In the genomic region with DNA sequence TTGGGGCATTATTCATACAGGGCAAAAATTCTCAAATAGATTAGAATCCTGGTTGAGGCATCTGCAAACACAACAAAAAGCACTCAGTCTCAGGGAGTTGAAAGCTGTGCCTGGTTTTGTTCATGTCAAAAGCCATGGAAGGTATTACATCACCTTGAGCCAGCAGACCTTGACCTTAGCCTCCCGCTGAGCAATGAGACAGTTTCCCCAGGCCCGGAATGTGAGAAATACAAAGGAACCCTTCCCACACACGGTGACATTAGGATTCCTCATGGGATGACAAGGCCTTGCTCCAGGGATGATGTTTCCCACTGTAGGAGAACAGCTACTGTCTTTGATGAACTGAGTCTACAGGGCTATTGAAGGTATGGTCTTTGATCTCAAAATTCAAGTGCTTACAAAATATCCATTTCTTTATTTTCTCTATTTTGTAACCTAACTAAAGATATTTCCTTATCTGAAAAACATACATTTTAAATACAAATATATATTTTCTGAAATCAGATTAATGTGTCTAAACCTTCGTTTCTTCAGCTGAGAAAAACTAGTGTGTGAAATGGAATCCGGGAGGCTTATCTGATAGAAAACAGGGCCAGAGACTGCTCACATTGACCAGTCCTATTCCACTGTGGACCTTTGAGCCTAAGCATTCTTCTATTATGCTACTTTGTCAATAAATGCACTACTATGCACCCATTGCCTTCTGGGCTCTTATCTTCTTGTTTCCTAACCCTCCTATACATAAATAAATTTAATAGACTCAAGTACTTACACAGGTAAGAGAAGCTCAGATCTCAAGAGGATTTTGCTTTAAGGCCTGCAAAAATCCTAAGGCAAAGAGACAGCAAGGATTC, we compare ENCODE assay signal across 1 cellular context.
TF ChIP-seq lines count a peak whose summit lies in the region.

No MANE protein-coding gene starts in this region.

TF ChIP-seq in HepG2, 621 proteins besides CTCF, POLR2A, EP300 and RAD21 (continued from another document and continues in another):
- TF ChIP-seq HNF4A (CRISPR knock-in tag; IDR thresholded peaks at IDR 0.05) (peak; percentile 93), ZNF142 (CRISPR knock-in tag; IDR thresholded peaks at IDR 0.05) (peak; percentile 67; the same call in 1 of the 2 replicates), ZNF615 (CRISPR knock-in tag; IDR thresholded peaks at IDR 0.05; ENCODE audit: borderline replicate concordance) (peak; percentile 61; the same call in 1 of the 2 replicates), ZNF501 (CRISPR knock-in tag; IDR thresholded peaks at IDR 0.05) (no peak), HES4 (CRISPR knock-in tag; IDR thresholded peaks at IDR 0.05; ENCODE audit: borderline replicate concordance) (no peak), CREM (IDR thresholded peaks at IDR 0.05) (peak; percentile 79), CREM (CRISPR knock-in tag; IDR thresholded peaks at IDR 0.05) (no peak), GZF1 (CRISPR knock-in tag; IDR thresholded peaks at IDR 0.05) (no peak), RFX3 (CRISPR knock-in tag; IDR thresholded peaks at IDR 0.05) (no peak), BRCA1 (CRISPR knock-in tag; IDR thresholded peaks at IDR 0.05) (no peak), ZNF24 (IDR thresholded peaks at IDR 0.05) (no peak), ZNF605 (CRISPR knock-in tag; IDR thresholded peaks at IDR 0.05) (peak; percentile 59; the same call in 1 of the 2 replicates), MEIS2 (CRISPR knock-in tag; IDR thresholded peaks at IDR 0.05) (peak; percentile 85), ZSCAN22 (CRISPR knock-in tag; IDR thresholded peaks at IDR 0.05) (no peak), ZKSCAN1 (IDR thresholded peaks at IDR 0.05; ENCODE audit: low read length) (peak; percentile 82), IRF1 (CRISPR knock-in tag; IDR thresholded peaks at IDR 0.05; ENCODE audit: low read depth) (no peak), PHF5A (CRISPR knock-in tag; IDR thresholded peaks at IDR 0.05; ENCODE audit: low read depth, unreplicated experiment) (peak; percentile 53), ZSCAN9 (CRISPR knock-in tag; IDR thresholded peaks at IDR 0.05; ENCODE audit: borderline replicate concordance) (peak; percentile 87), ZNF597 (CRISPR knock-in tag; IDR thresholded peaks at IDR 0.05) (no peak), PAWR (CRISPR knock-in tag; IDR thresholded peaks at IDR 0.05; ENCODE audit: borderline replicate concordance) (no peak), THAP7 (CRISPR knock-in tag; IDR thresholded peaks at IDR 0.05) (no peak), MXD1 (CRISPR knock-in tag; IDR thresholded peaks at IDR 0.05) (no peak), MTF2 (CRISPR knock-in tag; IDR thresholded peaks at IDR 0.05; ENCODE audit: borderline replicate concordance) (no peak), ADNP (CRISPR knock-in tag; IDR thresholded peaks at IDR 0.05) (no peak), ZBTB2 (CRISPR knock-in tag; IDR thresholded peaks at IDR 0.05; ENCODE audit: low read depth) (no peak), ATRX (CRISPR knock-in tag; IDR thresholded peaks at IDR 0.05; ENCODE audit: borderline replicate concordance) (no peak), ZNF230 (CRISPR knock-in tag; IDR thresholded peaks at IDR 0.05) (no peak), MLLT10 (CRISPR knock-in tag; IDR thresholded peaks at IDR 0.05) (no peak), PHF20 (CRISPR knock-in tag; IDR thresholded peaks at IDR 0.05) (no peak), ZNF567 (CRISPR knock-in tag; IDR thresholded peaks at IDR 0.05; ENCODE audit: borderline replicate concordance) (no peak), ZC3H13 (CRISPR knock-in tag; IDR thresholded peaks at IDR 0.05) (no peak), REPIN1 (CRISPR knock-in tag; IDR thresholded peaks at IDR 0.05; ENCODE audit: borderline replicate concordance, low read depth) (peak; percentile 50; the same call in 1 of the 2 replicates), CHCHD3 (CRISPR knock-in tag; IDR thresholded peaks at IDR 0.05) (no peak)
- TF ChIP-seq, protein P1, sequence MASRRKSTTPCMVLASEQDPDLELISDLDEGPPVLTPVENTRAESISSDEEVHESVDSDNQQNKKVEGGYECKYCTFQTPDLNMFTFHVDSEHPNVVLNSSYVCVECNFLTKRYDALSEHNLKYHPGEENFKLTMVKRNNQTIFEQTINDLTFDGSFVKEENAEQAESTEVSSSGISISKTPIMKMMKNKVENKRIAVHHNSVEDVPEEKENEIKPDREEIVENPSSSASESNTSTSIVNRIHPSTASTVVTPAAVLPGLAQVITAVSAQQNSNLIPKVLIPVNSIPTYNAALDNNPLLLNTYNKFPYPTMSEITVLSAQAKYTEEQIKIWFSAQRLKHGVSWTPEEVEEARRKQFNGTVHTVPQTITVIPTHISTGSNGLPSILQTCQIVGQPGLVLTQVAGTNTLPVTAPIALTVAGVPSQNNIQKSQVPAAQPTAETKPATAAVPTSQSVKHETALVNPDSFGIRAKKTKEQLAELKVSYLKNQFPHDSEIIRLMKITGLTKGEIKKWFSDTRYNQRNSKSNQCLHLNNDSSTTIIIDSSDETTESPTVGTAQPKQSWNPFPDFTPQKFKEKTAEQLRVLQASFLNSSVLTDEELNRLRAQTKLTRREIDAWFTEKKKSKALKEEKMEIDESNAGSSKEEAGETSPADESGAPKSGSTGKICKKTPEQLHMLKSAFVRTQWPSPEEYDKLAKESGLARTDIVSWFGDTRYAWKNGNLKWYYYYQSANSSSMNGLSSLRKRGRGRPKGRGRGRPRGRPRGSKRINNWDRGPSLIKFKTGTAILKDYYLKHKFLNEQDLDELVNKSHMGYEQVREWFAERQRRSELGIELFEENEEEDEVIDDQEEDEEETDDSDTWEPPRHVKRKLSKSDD (CRISPR knock-in tag; IDR thresholded peaks at IDR 0.05; ENCODE audit: low read depth), result 0 out of 2 replicates have a peak, but pooled peaks have one; percentile 37
- TF ChIP-seq, protein P2, sequence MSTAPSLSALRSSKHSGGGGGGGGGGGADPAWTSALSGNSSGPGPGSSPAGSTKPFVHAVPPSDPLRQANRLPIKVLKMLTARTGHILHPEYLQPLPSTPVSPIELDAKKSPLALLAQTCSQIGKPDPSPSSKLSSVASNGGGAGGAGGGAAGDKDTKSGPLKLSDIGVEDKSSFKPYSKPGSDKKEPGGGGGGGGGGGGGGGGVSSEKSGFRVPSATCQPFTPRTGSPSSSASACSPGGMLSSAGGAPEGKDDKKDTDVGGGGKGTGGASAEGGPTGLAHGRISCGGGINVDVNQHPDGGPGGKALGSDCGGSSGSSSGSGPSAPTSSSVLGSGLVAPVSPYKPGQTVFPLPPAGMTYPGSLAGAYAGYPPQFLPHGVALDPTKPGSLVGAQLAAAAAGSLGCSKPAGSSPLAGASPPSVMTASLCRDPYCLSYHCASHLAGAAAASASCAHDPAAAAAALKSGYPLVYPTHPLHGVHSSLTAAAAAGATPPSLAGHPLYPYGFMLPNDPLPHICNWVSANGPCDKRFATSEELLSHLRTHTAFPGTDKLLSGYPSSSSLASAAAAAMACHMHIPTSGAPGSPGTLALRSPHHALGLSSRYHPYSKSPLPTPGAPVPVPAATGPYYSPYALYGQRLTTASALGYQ (CRISPR knock-in tag; IDR thresholded peaks at IDR 0.05), result peak; percentile 68; the same call in 1 of the 2 replicates
- TF ChIP-seq, protein P3, sequence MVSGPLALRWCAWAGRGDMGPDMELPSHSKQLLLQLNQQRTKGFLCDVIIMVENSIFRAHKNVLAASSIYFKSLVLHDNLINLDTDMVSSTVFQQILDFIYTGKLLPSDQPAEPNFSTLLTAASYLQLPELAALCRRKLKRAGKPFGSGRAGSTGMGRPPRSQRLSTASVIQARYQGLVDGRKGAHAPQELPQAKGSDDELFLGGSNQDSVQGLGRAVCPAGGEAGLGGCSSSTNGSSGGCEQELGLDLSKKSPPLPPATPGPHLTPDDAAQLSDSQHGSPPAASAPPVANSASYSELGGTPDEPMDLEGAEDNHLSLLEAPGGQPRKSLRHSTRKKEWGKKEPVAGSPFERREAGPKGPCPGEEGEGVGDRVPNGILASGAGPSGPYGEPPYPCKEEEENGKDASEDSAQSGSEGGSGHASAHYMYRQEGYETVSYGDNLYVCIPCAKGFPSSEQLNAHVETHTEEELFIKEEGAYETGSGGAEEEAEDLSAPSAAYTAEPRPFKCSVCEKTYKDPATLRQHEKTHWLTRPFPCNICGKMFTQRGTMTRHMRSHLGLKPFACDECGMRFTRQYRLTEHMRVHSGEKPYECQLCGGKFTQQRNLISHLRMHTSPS (CRISPR knock-in tag; IDR thresholded peaks at IDR 0.05; ENCODE audit: low read depth), result no peak
- TF ChIP-seq, protein P4, sequence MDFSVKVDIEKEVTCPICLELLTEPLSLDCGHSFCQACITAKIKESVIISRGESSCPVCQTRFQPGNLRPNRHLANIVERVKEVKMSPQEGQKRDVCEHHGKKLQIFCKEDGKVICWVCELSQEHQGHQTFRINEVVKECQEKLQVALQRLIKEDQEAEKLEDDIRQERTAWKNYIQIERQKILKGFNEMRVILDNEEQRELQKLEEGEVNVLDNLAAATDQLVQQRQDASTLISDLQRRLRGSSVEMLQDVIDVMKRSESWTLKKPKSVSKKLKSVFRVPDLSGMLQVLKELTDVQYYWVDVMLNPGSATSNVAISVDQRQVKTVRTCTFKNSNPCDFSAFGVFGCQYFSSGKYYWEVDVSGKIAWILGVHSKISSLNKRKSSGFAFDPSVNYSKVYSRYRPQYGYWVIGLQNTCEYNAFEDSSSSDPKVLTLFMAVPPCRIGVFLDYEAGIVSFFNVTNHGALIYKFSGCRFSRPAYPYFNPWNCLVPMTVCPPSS (IDR thresholded peaks at IDR 0.05), result no peak
